In genomic region chr7:27147211-27148030, GRCh38 we compare ENCODE assay signal across 8 cellular contexts. TPM values are rescaled to one million over a fixed set of nuclear protein-coding genes. Genes with fewer than 3 reads are reported as not detected.
DNase-seq lines count a peak whose midpoint lies in the region; ATAC-seq and TF ChIP-seq lines count a peak whose summit lies in the region.
"Had no signal": no experiment of that assay in that cellular context is flagged by ENCODE, and none has a peak within 500 bp of the region (broad histone marks: within the 10 kb centered on the region; RNA-seq: fewer than 3 reads in every experiment).

TSS of gene HOXA6 (minus strand) at chr7:27147774. CDS start at chr7:27147749, 25 bp downstream.

- no peaks in the 10 kb centered on the region for H3K27me3 ChIP-seq in HCT116 (ENCODE audit: insufficient read depth, low read length)
- H3K27me3 ChIP-seq in SJSA1 (replicated peaks), result no peaks in the 10 kb centered on the region

- DNase-seq in HCT116 (ENCODE audit: low read depth, low spot score) (no peak), SJSA1 (ENCODE audit: low read depth in 1 of 2, low spot score in 2 of 2) (no peak), immature natural killer cell (peak in 1 of 3 donors; percentile 21), GM10248 (ENCODE audit: extremely low spot score) (no peak), NOMO-1 treated with DMSO at 0.1 percent for 48 hours (lab: John Stamatoyannopoulos, UW; ENCODE audit: unreplicated experiment) (no peak)
- no peak for DNase-seq in stimulated activated effector memory CD8-positive, alpha-beta T cell treated with anti-CD3 and anti-CD28 coated beads, Interleukin-12 subunit alpha, Interleukin-12 subunit beta, amount 100 ng/mL, for 72 hours (ENCODE audit: low spot score in 2 of 2)
- no peak for DNase-seq in activated CD4-positive, alpha-beta memory T cell treated with anti-CD3 and anti-CD28 coated beads for 36 hours
- DNase-seq: activated CD4-positive, alpha-beta T cell treated with anti-CD3 and anti-CD28 coated beads for 1 hour had no signal

- no peak for TF ChIP-seq POLR2A in HCT116 (IDR thresholded peaks at IDR 0.05; ENCODE audit: borderline replicate concordance, extremely low read depth, insufficient read depth, insufficient read length)

- no peaks in the 10 kb centered on the region for H3K9me2 ChIP-seq in HCT116 (ENCODE audit: insufficient read depth)

- H3K4me2 ChIP-seq in HCT116 (ENCODE audit: low read length), result peak within 1 kb of the TSS; percentile 95

- POLR2A ChIA-PET in HCT116 (lab: Charles Lee) (no interaction called here), GM10248 (lab: Yijun Ruan, JAX) (no interaction called here)
- POLR2A ChIA-PET in activated CD4-positive, alpha-beta memory T cell treated with anti-CD3 and anti-CD28 coated beads for 36 hours (lab: Charles Lee), result no interaction called here

- H3K9ac ChIP-seq in HCT116 (ENCODE audit: low read length), result peak within 1 kb of the TSS; percentile 74

- peak within 1 kb of the TSS; percentile 40 to 71 for H3K4me3 ChIP-seq in HCT116 (replicated peaks in 1 of 2; ENCODE audit: low read depth in 1 of 2, low read length in 2 of 2)
- H3K4me3 ChIP-seq in SJSA1, result peak within 1 kb of the TSS; percentile 18

- peaks cover 20 to 49% (median 34%) of the 10 kb centered on the region in 3 donors for H3K27me3 Mint-ChIP-seq in immature natural killer cell (ENCODE audit: low read depth in 3 of 3)
- peaks cover 68% of the 10 kb centered on the region for H3K27me3 Mint-ChIP-seq in activated CD4-positive, alpha-beta memory T cell treated with anti-CD3 and anti-CD28 coated beads for 36 hours

- TF ChIP-seq CTCF in HCT116 (IDR thresholded peaks at IDR 0.05 in 2 of 3, conservative IDR thresholded peaks at IDR 0.05 in 1 of 3; ENCODE audit: borderline replicate concordance in 1 of 3, insufficient read depth in 1 of 3, low read depth in 2 of 3, low read length in 2 of 3) (no peak), GM10248 (IDR thresholded peaks at IDR 0.05; ENCODE audit: control extremely low read depth, extremely low read depth, low read depth, missing control alignments) (no peak)

- no TSS peak for BruUV-seq in HCT116 (replicated peaks; lab: Mats Ljungman, UMichigan)

- RAD21 ChIA-PET in HCT116 (lab: Charles Lee; ENCODE audit: low non-redundant PET in 1 of 2, low total read pairs in 2 of 2, uncharacterized antibody in 2 of 2, unreplicated experiment in 2 of 2), result interaction anchor here in 1 of 2 experiments (0.6 kb wide), 1 partner anchor 14 kb away, joined by 3 read pairs; no protein-coding TSS in a partner anchor

- no peak for TF ChIP-seq RAD21 in HCT116 (IDR thresholded peaks at IDR 0.05; ENCODE audit: low read depth)

- H3K27ac Mint-ChIP-seq in immature natural killer cell, result peak within 1 kb of the TSS in 2 of 6 donors; percentile 55 to 87
- no peak within 1 kb of the TSS for H3K27ac Mint-ChIP-seq in stimulated activated effector memory CD8-positive, alpha-beta T cell treated with anti-CD3 and anti-CD28 coated beads, Interleukin-12 subunit alpha, Interleukin-12 subunit beta, amount 100 ng/mL, for 72 hours
- no peak within 1 kb of the TSS for H3K27ac Mint-ChIP-seq in activated CD4-positive, alpha-beta memory T cell treated with anti-CD3 and anti-CD28 coated beads for 36 hours

- peaks cover 0 to 3% (median 0%) of the 10 kb centered on the region in 3 donors for H3K36me3 Mint-ChIP-seq in immature natural killer cell
- no peaks in the 10 kb centered on the region for H3K36me3 Mint-ChIP-seq in stimulated activated effector memory CD8-positive, alpha-beta T cell treated with anti-CD3 and anti-CD28 coated beads, Interleukin-12 subunit alpha, Interleukin-12 subunit beta, amount 100 ng/mL, for 72 hours
- H3K36me3 Mint-ChIP-seq in activated CD4-positive, alpha-beta memory T cell treated with anti-CD3 and anti-CD28 coated beads for 36 hours, result no peaks in the 10 kb centered on the region

- peak within 1 kb of the TSS; percentile 79 to 88 (median 85) for H3K4me3 Mint-ChIP-seq in immature natural killer cell
- peak within 1 kb of the TSS; percentile 46 for H3K4me3 Mint-ChIP-seq in stimulated activated effector memory CD8-positive, alpha-beta T cell treated with anti-CD3 and anti-CD28 coated beads, Interleukin-12 subunit alpha, Interleukin-12 subunit beta, amount 100 ng/mL, for 72 hours
- H3K4me3 Mint-ChIP-seq in activated CD4-positive, alpha-beta memory T cell treated with anti-CD3 and anti-CD28 coated beads for 36 hours, result no peak within 1 kb of the TSS

- peaks cover 32 to 50% of the 10 kb centered on the region in 2 donors for H3K4me1 Mint-ChIP-seq in immature natural killer cell
- peaks cover 27% of the 10 kb centered on the region for H3K4me1 Mint-ChIP-seq in stimulated activated effector memory CD8-positive, alpha-beta T cell treated with anti-CD3 and anti-CD28 coated beads, Interleukin-12 subunit alpha, Interleukin-12 subunit beta, amount 100 ng/mL, for 72 hours
- peaks cover 24% of the 10 kb centered on the region for H3K4me1 Mint-ChIP-seq in activated CD4-positive, alpha-beta memory T cell treated with anti-CD3 and anti-CD28 coated beads for 36 hours (ENCODE audit: low read depth)

- peak; percentile 2; the same call in 1 of the 2 replicates for ATAC-seq in HCT116
- no peak for ATAC-seq in stimulated activated effector memory CD8-positive, alpha-beta T cell treated with anti-CD3 and anti-CD28 coated beads, Interleukin-12 subunit alpha, Interleukin-12 subunit beta, amount 100 ng/mL, for 72 hours

- no peaks in the 10 kb centered on the region for H4K20me1 ChIP-seq in HCT116 (ENCODE audit: insufficient read depth)

- H3K36me3 ChIP-seq in HCT116 (ENCODE audit: control insufficient read depth in 1 of 2, insufficient read depth in 2 of 2, low read length in 2 of 2), result peaks cover 6 to 12% of the 10 kb centered on the region in 2 experiments; a peak in 2 of 4 replicates
- H3K36me3 ChIP-seq in SJSA1, result peaks cover 9% of the 10 kb centered on the region

- H3K9me3 ChIP-seq in HCT116 (ENCODE audit: control insufficient read depth in 1 of 2, insufficient read depth in 1 of 2, low read depth in 1 of 2, low read length in 2 of 2) (no peaks in the 10 kb centered on the region), SJSA1 (replicated peaks) (no peaks in the 10 kb centered on the region)

- H3K9me3 Mint-ChIP-seq in immature natural killer cell, result no peaks in the 10 kb centered on the region
- no peaks in the 10 kb centered on the region for H3K9me3 Mint-ChIP-seq in stimulated activated effector memory CD8-positive, alpha-beta T cell treated with anti-CD3 and anti-CD28 coated beads, Interleukin-12 subunit alpha, Interleukin-12 subunit beta, amount 100 ng/mL, for 72 hours
- H3K9me3 Mint-ChIP-seq in activated CD4-positive, alpha-beta memory T cell treated with anti-CD3 and anti-CD28 coated beads for 36 hours, result no peaks in the 10 kb centered on the region

- H3K4me1 ChIP-seq in HCT116 (ENCODE audit: control insufficient read depth in 1 of 2, insufficient read depth in 2 of 2, low read length in 2 of 2), result peaks cover 18 to 49% of the 10 kb centered on the region in 2 experiments
- H3K4me1 ChIP-seq in SJSA1 (replicated peaks), result peaks cover 67% of the 10 kb centered on the region

- H3K27ac ChIP-seq in HCT116 (ENCODE audit: low read depth, low read length) (peak within 1 kb of the TSS; percentile 82), SJSA1 (peak within 1 kb of the TSS; percentile 25)

- intact Hi-C loops in HCT116 (cut with micrococcal nuclease), result no loop called here
- intact Hi-C loops in activated CD4-positive, alpha-beta memory T cell treated with anti-CD3 and anti-CD28 coated beads for 36 hours (cut with micrococcal nuclease), result no loop called here

- H2AFZ ChIP-seq in HCT116 (ENCODE audit: low read depth, low read length, poor library complexity, severe bottlenecking), result no peak within 1 kb of the TSS

- peaks cover 45% of the 10 kb centered on the region for H3K79me2 ChIP-seq in HCT116 (ENCODE audit: insufficient read depth, low read length)

- CTCF ChIA-PET in HCT116 (lab: Charles Lee), result no interaction called here
- CTCF ChIA-PET in GM10248 (lab: Yijun Ruan, JAX), result interaction anchor here (0.7 to 5.8 kb wide), 3 partner anchors 15 to 772 kb away, joined by 3 to 59 read pairs (median 3); no protein-coding TSS in a partner anchor
- CTCF ChIA-PET in activated CD4-positive, alpha-beta memory T cell treated with anti-CD3 and anti-CD28 coated beads for 36 hours (lab: Charles Lee), result interaction anchor here (5.2 kb wide), 1 partner anchor 16 kb away, joined by 72 read pairs; the partner anchor contains the start of gene HOXA9

TF ChIP-seq in HCT116, 20 proteins besides CTCF, POLR2A, EP300 and RAD21:
- no peak for TF ChIP-seq MAX (IDR thresholded peaks at IDR 0.05)
- no peak for TF ChIP-seq JUND (IDR thresholded peaks at IDR 0.05)
- TF ChIP-seq CBX3 (IDR thresholded peaks at IDR 0.05; ENCODE audit: low read depth), result no peak
- no peak for TF ChIP-seq EGR1 (IDR thresholded peaks at IDR 0.05; ENCODE audit: low read depth)
- no peak for TF ChIP-seq SRF (IDR thresholded peaks at IDR 0.05; ENCODE audit: low read depth)

RNA-seq across cellular contexts. Expression of gene HOXA6, which starts in this region (rescaled TPM):
- total RNA-seq in HCT116 (2021; ENCODE audit: unreplicated experiment), result 12.7 TPM
- 3.9 and 4.9 TPM in 2 replicates for polyA plus RNA-seq in HCT116 (2012)
- total RNA-seq in SJSA1 (2014; rRNA removed; shearing (Covaris generic)), result 0.79 TPM in 1 of 2 replicates, not detected in the other
- polyA plus RNA-seq in immature natural killer cell, result 1 to 10 TPM in 1 of 3 donors, under 1 TPM in 1, not detected in 1; 0.52 to 3.8 TPM
- not detected for total RNA-seq in activated CD4-positive, alpha-beta memory T cell treated with anti-CD3 and anti-CD28 coated beads for 36 hours
